Comparison of ENCODE assay signal across 9 cellular contexts in the genomic region with DNA sequence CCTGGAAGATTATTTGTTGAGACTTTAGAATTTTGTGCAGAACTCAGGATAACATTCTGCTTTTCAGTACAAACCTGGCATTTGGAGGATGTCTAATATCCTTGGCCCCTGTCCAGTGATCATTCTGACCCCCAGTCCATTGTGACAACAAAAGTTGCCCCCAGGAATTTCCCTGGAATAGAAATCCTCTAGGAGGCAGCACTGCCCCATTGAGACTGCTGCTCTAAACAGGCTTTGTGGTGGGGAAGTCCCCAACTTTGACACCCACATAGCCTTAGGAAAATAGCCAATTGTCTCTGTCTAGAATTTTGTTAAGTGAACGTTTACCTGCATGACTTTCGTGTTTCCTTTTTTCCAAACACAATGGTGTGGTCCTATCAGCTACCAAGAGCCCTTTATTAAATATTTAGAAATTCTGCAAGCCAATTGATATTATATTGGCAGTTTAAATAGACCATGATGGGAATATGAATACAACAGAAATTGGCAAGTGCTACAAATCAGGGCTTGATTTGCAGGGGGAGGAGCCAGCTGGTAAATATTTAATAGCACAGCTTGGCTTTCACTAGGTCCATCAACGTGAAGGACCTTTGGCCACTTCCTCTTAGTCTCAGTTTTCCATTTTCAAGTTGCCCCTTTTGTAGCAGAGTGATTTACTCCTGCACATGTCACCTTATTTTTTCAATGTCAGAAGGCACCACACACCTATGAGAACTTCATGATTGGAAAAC.
DNase-seq lines count a peak whose midpoint lies in the region; ATAC-seq, FAIRE-seq and TF ChIP-seq lines count a peak whose summit lies in the region.
"Had no signal": no experiment of that assay in that cellular context is flagged by ENCODE, and none has a peak within 500 bp of the region (broad histone marks: within the 10 kb centered on the region; RNA-seq: fewer than 3 reads in every experiment).

No MANE protein-coding gene starts in this region.

- intact Hi-C loops in breast epithelium (cut with DNase I; ENCODE audit: low total_unique reads), result no loop called here

- peaks cover 0 to 9% (median 0%) of the 10 kb centered on the region in 9 donors for H3K9me3 Mint-ChIP-seq in naive thymus-derived CD8-positive, alpha-beta T cell

- 0 out of 3 replicates have a peak overlapping the region, but pooled peaks have one; percentile 14 for H3K4me2 ChIP-seq in A549

- TF ChIP-seq CTCF in A549 (IDR thresholded peaks at IDR 0.05), result peak; percentile 43
- peak; percentile 45 for TF ChIP-seq CTCF in GM13977 (IDR thresholded peaks at IDR 0.05; ENCODE audit: extremely low read depth, insufficient read depth, missing control alignments)
- TF ChIP-seq CTCF in breast epithelium (IDR thresholded peaks at IDR 0.05), result peak in 2 of 3 donors; percentile 47 to 51

- H3K36me3 ChIP-seq in breast epithelium, result no peaks in the 10 kb centered on the region
- H3K36me3 ChIP-seq: HAP-1 had no signal

- ATAC-seq in A549 (peak in 1 of 2 experiments; percentile 56; a peak in 2 of 6 replicates), HG03565 (IDR thresholded peaks at IDR 0.05; ENCODE audit: unreplicated experiment) (peak; percentile 65), HG02840 (IDR thresholded peaks at IDR 0.05; ENCODE audit: low FRiP score, unreplicated experiment) (no peak)
- ATAC-seq in naive thymus-derived CD8-positive, alpha-beta T cell, result no peak

- in situ Hi-C loops in GM13977 (cut with MboI; ENCODE audit: low pct_unique_long_range_greater_than_20kb, low sequenced_read_pairs, unreplicated experiment), result no loop called here

- H3K36me3 Mint-ChIP-seq in naive thymus-derived CD8-positive, alpha-beta T cell, result no peaks in the 10 kb centered on the region

- H3K4me1 Mint-ChIP-seq in naive thymus-derived CD8-positive, alpha-beta T cell, result no peaks in the 10 kb centered on the region

- H3K27ac Mint-ChIP-seq in naive thymus-derived CD8-positive, alpha-beta T cell, result no peak overlapping the region

- CTCF ChIA-PET in A549 (lab: Yijun Ruan, JAX), result interaction anchor here (0.6 to 1.7 kb wide), 8 partner anchors 24 to 452 kb away, joined by 3 to 6 read pairs (median 3); no protein-coding TSS in a partner anchor

- DNase-seq in A549 (ENCODE audit: low read depth in 1 of 2, low spot score in 1 of 2) (peak in 1 of 2 experiments; percentile 19), GM13977 (ENCODE audit: low spot score) (peak; percentile 13), breast epithelium (ENCODE audit: low spot score in 2 of 2) (no peak), medulla oblongata (ENCODE audit: extremely low spot score) (peak; percentile 80)
- no peak for DNase-seq in naive thymus-derived CD8-positive, alpha-beta T cell
- no peak for DNase-seq in activated CD8-positive, alpha-beta memory T cell treated with anti-CD3 and anti-CD28 coated beads, Interleukin-2, amount 50 U/mL, for 4 hours

- H3K4me3 Mint-ChIP-seq in naive thymus-derived CD8-positive, alpha-beta T cell, result no peak overlapping the region

- H3K27ac ChIP-seq in A549 (no peak overlapping the region), breast epithelium (no peak overlapping the region)

- no peaks in the 10 kb centered on the region for H3K27me3 ChIP-seq in breast epithelium

- no peak for TF ChIP-seq EP300 in A549 (IDR thresholded peaks at IDR 0.05)

- H3K4me1 ChIP-seq in A549, result peaks cover 4% of the 10 kb centered on the region; the same call in 1 of the 3 replicates
- no peaks in the 10 kb centered on the region for H3K4me1 ChIP-seq in breast epithelium

- H3K9me3 ChIP-seq in A549 (no peaks in the 10 kb centered on the region), breast epithelium (no peaks in the 10 kb centered on the region)
- H3K9me3 ChIP-seq: HAP-1 had no signal

- no peak for FAIRE-seq in A549 (lab: Jason Lieb, UNC)

- 8% methylated on average over 3 of the region's 3 CpGs for WGBS in A549 (ENCODE audit: missing lambda C conversion rate)

- H3K27me3 Mint-ChIP-seq in naive thymus-derived CD8-positive, alpha-beta T cell, result peaks cover 0 to 3% (median 0%) of the 10 kb centered on the region in 5 donors

- peak; percentile 60 to 74 for TF ChIP-seq RAD21 in A549 (conservative IDR thresholded peaks at IDR 0.05 in 1 of 2, IDR thresholded peaks at IDR 0.05 in 1 of 2)

- POLR2A ChIA-PET in A549 (lab: Yijun Ruan, JAX), result no interaction called here
- POLR2A ChIA-PET in naive thymus-derived CD8-positive, alpha-beta T cell (lab: Charles Lee), result no interaction called here

- H3K4me3 ChIP-seq in A549, result no peak overlapping the region
- no peak overlapping the region for H3K4me3 ChIP-seq in breast epithelium
- H3K4me3 ChIP-seq: HAP-1 had no signal

- TF ChIP-seq POLR2A in A549 (IDR thresholded peaks at IDR 0.05; ENCODE audit: low read length), result no peak
- TF ChIP-seq POLR2A in breast epithelium (IDR thresholded peaks at IDR 0.05), result no peak

TF ChIP-seq in A549, 52 proteins besides CTCF, POLR2A, EP300 and RAD21:
- TF ChIP-seq SMC3 (IDR thresholded peaks at IDR 0.05), result peak; percentile 52; the same call in 2 of the 3 replicates
- no peak for TF ChIP-seq ZSCAN20 (CRISPR knock-in tag; IDR thresholded peaks at IDR 0.05)

Comparison
In these comparisons a context has a peak if more than half of its experiments do, and no peak if none do; other contexts are left out.
1. DNase-seq: peak in GM13977 (single experiment) and medulla oblongata (single experiment); none in breast epithelium (0 of 2), naive thymus-derived CD8-positive, alpha-beta T cell (0 of 10) and activated CD8-positive, alpha-beta memory T cell treated with anti-CD3 and anti-CD28 coated beads, Interleukin-2, amount 50 U/mL, for 4 hours (single experiment).
2. Peak in every context shown above with its lines, with median percentiles within 50 percentile points of each other: CTCF ChIP-seq.